In the genomic region with DNA sequence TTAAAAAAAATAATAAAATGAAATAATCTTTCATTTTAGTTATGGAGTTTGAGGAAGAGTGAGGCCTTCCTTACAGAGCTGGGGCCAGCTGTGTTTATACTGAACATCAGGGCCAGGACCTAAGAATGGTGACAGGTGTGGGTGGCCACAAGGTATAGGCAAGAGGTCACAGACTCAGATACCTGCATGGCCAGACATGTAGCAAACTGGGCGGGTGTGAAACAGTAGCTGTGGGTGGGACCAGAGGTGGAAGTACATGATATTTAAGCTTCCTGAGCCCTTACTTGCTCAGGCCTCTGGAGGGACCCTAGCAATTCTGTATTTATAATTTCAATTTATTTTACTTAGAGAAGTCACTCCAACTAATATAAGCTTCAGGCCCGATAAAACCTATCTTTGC, we compare ENCODE assay signal across 3 cellular contexts.
TF ChIP-seq lines count a peak whose summit lies in the region.

No MANE protein-coding gene starts in this region.

TF ChIP-seq in liver, 16 proteins besides CTCF, POLR2A, EP300 and RAD21:
- TF ChIP-seq MAX (IDR thresholded peaks at IDR 0.05): no peak
- TF ChIP-seq, protein P1, sequence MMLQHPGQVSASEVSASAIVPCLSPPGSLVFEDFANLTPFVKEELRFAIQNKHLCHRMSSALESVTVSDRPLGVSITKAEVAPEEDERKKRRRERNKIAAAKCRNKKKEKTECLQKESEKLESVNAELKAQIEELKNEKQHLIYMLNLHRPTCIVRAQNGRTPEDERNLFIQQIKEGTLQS (IDR thresholded peaks at IDR 0.05): no peak
- no peak for TF ChIP-seq FOXA2 (IDR thresholded peaks at IDR 0.05)
- TF ChIP-seq TAF1 (conservative IDR thresholded peaks at IDR 0.05): no peak
- TF ChIP-seq, protein P2, sequence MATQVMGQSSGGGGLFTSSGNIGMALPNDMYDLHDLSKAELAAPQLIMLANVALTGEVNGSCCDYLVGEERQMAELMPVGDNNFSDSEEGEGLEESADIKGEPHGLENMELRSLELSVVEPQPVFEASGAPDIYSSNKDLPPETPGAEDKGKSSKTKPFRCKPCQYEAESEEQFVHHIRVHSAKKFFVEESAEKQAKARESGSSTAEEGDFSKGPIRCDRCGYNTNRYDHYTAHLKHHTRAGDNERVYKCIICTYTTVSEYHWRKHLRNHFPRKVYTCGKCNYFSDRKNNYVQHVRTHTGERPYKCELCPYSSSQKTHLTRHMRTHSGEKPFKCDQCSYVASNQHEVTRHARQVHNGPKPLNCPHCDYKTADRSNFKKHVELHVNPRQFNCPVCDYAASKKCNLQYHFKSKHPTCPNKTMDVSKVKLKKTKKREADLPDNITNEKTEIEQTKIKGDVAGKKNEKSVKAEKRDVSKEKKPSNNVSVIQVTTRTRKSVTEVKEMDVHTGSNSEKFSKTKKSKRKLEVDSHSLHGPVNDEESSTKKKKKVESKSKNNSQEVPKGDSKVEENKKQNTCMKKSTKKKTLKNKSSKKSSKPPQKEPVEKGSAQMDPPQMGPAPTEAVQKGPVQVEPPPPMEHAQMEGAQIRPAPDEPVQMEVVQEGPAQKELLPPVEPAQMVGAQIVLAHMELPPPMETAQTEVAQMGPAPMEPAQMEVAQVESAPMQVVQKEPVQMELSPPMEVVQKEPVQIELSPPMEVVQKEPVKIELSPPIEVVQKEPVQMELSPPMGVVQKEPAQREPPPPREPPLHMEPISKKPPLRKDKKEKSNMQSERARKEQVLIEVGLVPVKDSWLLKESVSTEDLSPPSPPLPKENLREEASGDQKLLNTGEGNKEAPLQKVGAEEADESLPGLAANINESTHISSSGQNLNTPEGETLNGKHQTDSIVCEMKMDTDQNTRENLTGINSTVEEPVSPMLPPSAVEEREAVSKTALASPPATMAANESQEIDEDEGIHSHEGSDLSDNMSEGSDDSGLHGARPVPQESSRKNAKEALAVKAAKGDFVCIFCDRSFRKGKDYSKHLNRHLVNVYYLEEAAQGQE (IDR thresholded peaks at IDR 0.05): no peak
- no peak for TF ChIP-seq RXRA (IDR thresholded peaks at IDR 0.05)
- TF ChIP-seq JUND (IDR thresholded peaks at IDR 0.05): no peak
- TF ChIP-seq SP1 (IDR thresholded peaks at IDR 0.05): no peak
- no peak for TF ChIP-seq YY1 (IDR thresholded peaks at IDR 0.05)
- no peak for TF ChIP-seq FOXA1 (IDR thresholded peaks at IDR 0.05)
- TF ChIP-seq HNF4A (conservative IDR thresholded peaks at IDR 0.05): no peak
- TF ChIP-seq EGR1 (IDR thresholded peaks at IDR 0.05; ENCODE audit: low read depth in 2 of 2): no peak
- TF ChIP-seq, protein P3, sequence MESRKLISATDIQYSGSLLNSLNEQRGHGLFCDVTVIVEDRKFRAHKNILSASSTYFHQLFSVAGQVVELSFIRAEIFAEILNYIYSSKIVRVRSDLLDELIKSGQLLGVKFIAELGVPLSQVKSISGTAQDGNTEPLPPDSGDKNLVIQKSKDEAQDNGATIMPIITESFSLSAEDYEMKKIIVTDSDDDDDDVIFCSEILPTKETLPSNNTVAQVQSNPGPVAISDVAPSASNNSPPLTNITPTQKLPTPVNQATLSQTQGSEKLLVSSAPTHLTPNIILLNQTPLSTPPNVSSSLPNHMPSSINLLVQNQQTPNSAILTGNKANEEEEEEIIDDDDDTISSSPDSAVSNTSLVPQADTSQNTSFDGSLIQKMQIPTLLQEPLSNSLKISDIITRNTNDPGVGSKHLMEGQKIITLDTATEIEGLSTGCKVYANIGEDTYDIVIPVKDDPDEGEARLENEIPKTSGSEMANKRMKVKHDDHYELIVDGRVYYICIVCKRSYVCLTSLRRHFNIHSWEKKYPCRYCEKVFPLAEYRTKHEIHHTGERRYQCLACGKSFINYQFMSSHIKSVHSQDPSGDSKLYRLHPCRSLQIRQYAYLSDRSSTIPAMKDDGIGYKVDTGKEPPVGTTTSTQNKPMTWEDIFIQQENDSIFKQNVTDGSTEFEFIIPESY (IDR thresholded peaks at IDR 0.05): no peak
- no peak for TF ChIP-seq GABPA (IDR thresholded peaks at IDR 0.05 in 1 of 2, conservative IDR thresholded peaks at IDR 0.05 in 1 of 2)
- no peak for TF ChIP-seq NR2F2 (IDR thresholded peaks at IDR 0.05)
- no peak for TF ChIP-seq HNF4G (IDR thresholded peaks at IDR 0.05)

TF ChIP-seq in HepG2, 621 proteins besides CTCF, POLR2A, EP300 and RAD21:
- TF ChIP-seq ISX (CRISPR knock-in tag; conservative IDR thresholded peaks at IDR 0.05) (no peak), RNF2 (conservative IDR thresholded peaks at IDR 0.05; ENCODE audit: low read depth) (no peak), FOXJ3 (CRISPR knock-in tag; IDR thresholded peaks at IDR 0.05; ENCODE audit: borderline replicate concordance) (no peak), HOMEZ (CRISPR knock-in tag; IDR thresholded peaks at IDR 0.05; ENCODE audit: low read depth) (no peak)

TF ChIP-seq in GM12878, 131 proteins besides CTCF, POLR2A, EP300 and RAD21:
- TF ChIP-seq BACH1 (IDR thresholded peaks at IDR 0.05; ENCODE audit: borderline replicate concordance): no peak
- no peak for TF ChIP-seq SRF (IDR thresholded peaks at IDR 0.05; ENCODE audit: low read depth in 2 of 2, low read length in 2 of 2)
- no peak for TF ChIP-seq BRCA1 (IDR thresholded peaks at IDR 0.05; ENCODE audit: low read depth, low read length)
- no peak for TF ChIP-seq MAX (IDR thresholded peaks at IDR 0.05; ENCODE audit: low read depth, low read length)
- no peak for TF ChIP-seq ASH2L (IDR thresholded peaks at IDR 0.05; ENCODE audit: borderline replicate concordance, low read depth)
- no peak for TF ChIP-seq WRNIP1 (IDR thresholded peaks at IDR 0.05; ENCODE audit: borderline replicate concordance, low read depth, low read length)
- TF ChIP-seq RB1 (IDR thresholded peaks at IDR 0.05; ENCODE audit: borderline replicate concordance): no peak
- no peak for TF ChIP-seq MEF2B (IDR thresholded peaks at IDR 0.05; ENCODE audit: partially characterized antibody, poor library complexity, severe bottlenecking)
- no peak for TF ChIP-seq DPF2 (IDR thresholded peaks at IDR 0.05)
- TF ChIP-seq RCOR1 (conservative IDR thresholded peaks at IDR 0.05; ENCODE audit: low read depth, low read length): no peak
- no peak for TF ChIP-seq SMAD5 (IDR thresholded peaks at IDR 0.05; ENCODE audit: low read depth)
- TF ChIP-seq POLR2AphosphoS5 (IDR thresholded peaks at IDR 0.05; ENCODE audit: low read length): no peak
- no peak for TF ChIP-seq KAT2A (conservative IDR thresholded peaks at IDR 0.05; ENCODE audit: control insufficient read depth, low read depth, low read length)
- TF ChIP-seq IRF5 (IDR thresholded peaks at IDR 0.05; ENCODE audit: borderline replicate concordance): no peak
- TF ChIP-seq HDGF (IDR thresholded peaks at IDR 0.05): no peak
- no peak for TF ChIP-seq SPI1 (IDR thresholded peaks at IDR 0.05; ENCODE audit: borderline replicate concordance, insufficient read depth, low read depth, low read length)
